ENCODE assay signal across 10 cellular contexts in genomic region chr9:4117835-4118610, GRCh38.
DNase-seq lines count a peak whose midpoint lies in the region; ATAC-seq and TF ChIP-seq lines count a peak whose summit lies in the region.
"Had no signal": no experiment of that assay in that cellular context is flagged by ENCODE, and none has a peak within 500 bp of the region (broad histone marks: within the 10 kb centered on the region; RNA-seq: fewer than 3 reads in every experiment).

No MANE protein-coding gene starts in this region.

- H3K36me3 ChIP-seq in ascending aorta, result no peaks in the 10 kb centered on the region
- H3K36me3 ChIP-seq in naive thymus-derived CD4-positive, alpha-beta T cell (ENCODE audit: control insufficient read depth in 2 of 3, insufficient read depth in 3 of 3, low read length in 3 of 3), result no peaks in the 10 kb centered on the region
- H3K36me3 ChIP-seq: BLaER1 had no signal

- no peak for ATAC-seq in naive thymus-derived CD4-positive, alpha-beta T cell
- ATAC-seq in GM18861 (IDR thresholded peaks at IDR 0.05; ENCODE audit: unreplicated experiment), result no peak

- H3K9me3 Mint-ChIP-seq in naive thymus-derived CD4-positive, alpha-beta T cell, result no peaks in the 10 kb centered on the region

- H3K4me3 ChIP-seq in ascending aorta, result no peak overlapping the region
- no peak overlapping the region for H3K4me3 ChIP-seq in naive thymus-derived CD4-positive, alpha-beta T cell (ENCODE audit: low read length)
- H3K4me3 ChIP-seq: BLaER1 had no signal

- H3K36me3 Mint-ChIP-seq in naive thymus-derived CD4-positive, alpha-beta T cell, result peaks cover 0 to 4% (median 0%) of the 10 kb centered on the region in 5 donors

- POLR2A ChIA-PET in naive thymus-derived CD4-positive, alpha-beta T cell (lab: Charles Lee), result no interaction called here

- peaks cover 0 to 35% of the 10 kb centered on the region in 2 donors for H3K4me1 ChIP-seq in ascending aorta
- no peaks in the 10 kb centered on the region for H3K4me1 ChIP-seq in naive thymus-derived CD4-positive, alpha-beta T cell (ENCODE audit: control insufficient read depth in 2 of 2, insufficient read depth in 2 of 2, low read length in 2 of 2)
- H3K4me1 ChIP-seq: BLaER1 had no signal

- CTCF ChIA-PET in naive thymus-derived CD4-positive, alpha-beta T cell (lab: Charles Lee), result no interaction called here

- peak in 2 of 3 experiments; percentile 15 to 25 for TF ChIP-seq CTCF in ascending aorta (IDR thresholded peaks at IDR 0.05)

- intact Hi-C loops in ascending aorta (cut with DNase I), result loop anchor here (10.0 kb wide), 1 partner anchor 593 kb away; the partner anchor contains the start of gene RFX3
- intact Hi-C loops in naive thymus-derived CD4-positive, alpha-beta T cell (cut with micrococcal nuclease), result loop anchor here (1.0 to 5.0 kb wide), 6 partner anchors 386 to 1261 kb away; no protein-coding TSS in a partner anchor

- peaks cover 0 to 2% (median 0%) of the 10 kb centered on the region in 7 donors for H3K4me1 Mint-ChIP-seq in naive thymus-derived CD4-positive, alpha-beta T cell

- no peaks in the 10 kb centered on the region for H3K27me3 ChIP-seq in ascending aorta
- H3K27me3 ChIP-seq in naive thymus-derived CD4-positive, alpha-beta T cell (ENCODE audit: control insufficient read depth in 2 of 2, insufficient read depth in 2 of 2, low read length in 2 of 2), result no peaks in the 10 kb centered on the region
- H3K27me3 ChIP-seq: BLaER1 had no signal

- no peaks in the 10 kb centered on the region for H3K27me3 Mint-ChIP-seq in naive thymus-derived CD4-positive, alpha-beta T cell

- H3K27ac ChIP-seq in ascending aorta, result peak overlapping the region; percentile 16 to 62
- H3K27ac ChIP-seq in naive thymus-derived CD4-positive, alpha-beta T cell (ENCODE audit: low read depth, low read length), result no peak overlapping the region
- H3K27ac ChIP-seq: BLaER1, VCaP had no signal

- DNase-seq in NCI-H1092 treated with DMSO at 0.1 percent for 48 hours (lab: John Stamatoyannopoulos, UW) (peak; percentile 8), NCI-H1092 (lab: John Stamatoyannopoulos, UW) (no peak), RPMI8226 (peak; percentile 8), ascending aorta (ENCODE audit: low spot score in 2 of 2) (no peak), superior temporal gyrus (ENCODE audit: extremely low spot score) (no peak), NCI-H345 (lab: John Stamatoyannopoulos, UW) (no peak)
- DNase-seq in naive thymus-derived CD4-positive, alpha-beta T cell, result peak in 7 of 9 donors; percentile 5 to 48 (median 13)

- H3K27ac Mint-ChIP-seq in naive thymus-derived CD4-positive, alpha-beta T cell, result no peak overlapping the region

- no peak overlapping the region for H3K4me3 Mint-ChIP-seq in naive thymus-derived CD4-positive, alpha-beta T cell

- no peaks in the 10 kb centered on the region for H3K9me3 ChIP-seq in ascending aorta
- no peaks in the 10 kb centered on the region for H3K9me3 ChIP-seq in naive thymus-derived CD4-positive, alpha-beta T cell (ENCODE audit: control insufficient read depth in 2 of 3, low read length in 3 of 3)

Comparison
In these comparisons a context has a peak if more than half of its experiments do, and no peak if none do; other contexts are left out.
1. DNase-seq: peak in NCI-H1092 treated with DMSO at 0.1 percent for 48 hours (single experiment), RPMI8226 (single experiment) and naive thymus-derived CD4-positive, alpha-beta T cell (7 of 9); none in NCI-H1092 (single experiment), ascending aorta (0 of 2), superior temporal gyrus (single experiment) and NCI-H345 (single experiment).